8 cellular contexts compared by ENCODE assay signal in genomic region chr3:57163751-57164150, GRCh38. TPM values are rescaled to one million over a fixed set of nuclear protein-coding genes. Genes with fewer than 3 reads are reported as not detected.
A peak's percentile ranks its signal among the peaks of the same experiment; 100 is the strongest.
DNase-seq lines count a peak whose midpoint lies in the region; ATAC-seq, FAIRE-seq and TF ChIP-seq lines count a peak whose summit lies in the region.

No MANE protein-coding gene starts in this region.

- H3K27ac ChIP-seq in heart right ventricle (peak overlapping the region in 6 of 10 donors; percentile 14 to 80 (median 76)), dorsolateral prefrontal cortex (no peak overlapping the region)

- no peaks in the 10 kb centered on the region for H3K36me3 ChIP-seq in heart right ventricle

- peak overlapping the region in 9 of 10 donors; percentile 64 to 95 (median 88) for H3K4me3 ChIP-seq in heart right ventricle
- H3K4me3 ChIP-seq in dorsolateral prefrontal cortex = peak overlapping the region in 50 of 59 donors; percentile 61 to 92 (median 80)

- peak overlapping the region; percentile 85 to 92 (median 90) for H3K4me3 Mint-ChIP-seq in naive B cell

- H3K27me3 Mint-ChIP-seq in naive B cell = peaks cover 65 to 86% (median 77%) of the 10 kb centered on the region in 3 donors

- TF ChIP-seq CTCF in heart right ventricle (IDR thresholded peaks at IDR 0.05) = no peak
- TF ChIP-seq CTCF in dorsolateral prefrontal cortex (IDR thresholded peaks at IDR 0.05 in 54 of 56, conservative IDR thresholded peaks at IDR 0.05 in 2 of 56; ENCODE audit: low read depth in 1 of 56, partially characterized antibody in 56 of 56) = no peak

- no peaks in the 10 kb centered on the region for H3K9me3 Mint-ChIP-seq in naive B cell

- no peaks in the 10 kb centered on the region for H3K36me3 Mint-ChIP-seq in naive B cell

- 44 to 59% methylated on average over 5 to 7 of the region's 8 CpGs for whole genome bisulfite sequencing in heart right ventricle, 2 donors

- no peaks in the 10 kb centered on the region for H3K9me3 ChIP-seq in heart right ventricle

- peaks cover 15 to 23% (median 19%) of the 10 kb centered on the region in 3 donors for H3K4me1 Mint-ChIP-seq in naive B cell

- no peak overlapping the region for H3K27ac Mint-ChIP-seq in naive B cell

- peaks cover 4 to 65% (median 44%) of the 10 kb centered on the region in 9 donors for H3K4me1 ChIP-seq in heart right ventricle

- H3K27me3 ChIP-seq in heart right ventricle (peaks cover 0 to 75% (median 0%) of the 10 kb centered on the region in 7 donors), dorsolateral prefrontal cortex (peaks cover 0 to 12% (median 0%) of the 10 kb centered on the region in 45 donors)

- intact Hi-C loops in heart right ventricle (cut with DNase I) (loop anchor here in 3 of 10 donors (5.0 to 10.0 kb wide), 2 partner anchors 61 kb away; partner anchors contain the start of gene APPL1 (in 1 of the 3)), Right ventricle myocardium inferior (cut with DNase I) (loop anchor here (5.0 kb wide), 1 partner anchor 36 kb away; no protein-coding TSS in a partner anchor), dorsolateral prefrontal cortex (cut with DNase I) (loop anchor here in 1 of 2 donors (2.0 kb wide), 1 partner anchor 65 kb away; no protein-coding TSS in a partner anchor)

- ATAC-seq in heart right ventricle = peak in 2 of 8 donors; percentile 5 to 8
- no peak for ATAC-seq in Right ventricle myocardium inferior
- no peak for ATAC-seq in naive B cell (ENCODE audit: low read depth in 2 of 2)
- ATAC-seq in GM21737 (IDR thresholded peaks at IDR 0.05; ENCODE audit: unreplicated experiment) = no peak
- ATAC-seq in GM21717 (IDR thresholded peaks at IDR 0.05; ENCODE audit: unreplicated experiment) = no peak

- DNase-seq in heart right ventricle (no peak), Right ventricle myocardium inferior (ENCODE audit: missing footprints) (no peak), dorsolateral prefrontal cortex (no peak), naive B cell (no peak), urothelium cell line (ENCODE audit: low spot score) (peak; percentile 20)
- no peak for DNase-seq in activated CD4-positive, alpha-beta T cell treated with anti-CD3 and anti-CD28 coated beads for 1 hour

- FAIRE-seq in urothelium cell line (lab: Jason Lieb, UNC) = no peak

RNA-seq across cellular contexts. Expression of gene IL17RD, which starts 1.4 kb away (rescaled TPM):
- total RNA-seq in heart right ventricle = 10 to 100 TPM in 2 of 10 donors, 1 to 10 TPM in 8; 3.3 to 15.6 (median 6.0) TPM
- 1 to 10 TPM; 1.3 TPM for polyA plus RNA-seq in heart right ventricle
- total RNA-seq in Right ventricle myocardium inferior = 6.7 TPM
- total RNA-seq in dorsolateral prefrontal cortex = 10 to 100 TPM in 34 of 120 experiments, 1 to 10 TPM in 86; 4.1 to 18.6 (median 8.8) TPM
- not detected for polyA plus RNA-seq in naive B cell (ENCODE audit: low read depth in 6 of 6)

RNA-seq across cellular contexts. Expression of gene HESX1, which starts 36.0 kb away (rescaled TPM):
- 1 to 10 TPM in 1 of 10 donors, under 1 TPM in 5, not detected in 4; 0.22 to 1.2 (median 0.54) TPM for total RNA-seq in heart right ventricle
- polyA plus RNA-seq in heart right ventricle = 1 to 10 TPM in 1 of 2 donors, under 1 TPM in 1; 0.28 to 1.5 TPM
- total RNA-seq in Right ventricle myocardium inferior = not detected
- total RNA-seq in dorsolateral prefrontal cortex = 1 to 10 TPM in 54 of 120 experiments, under 1 TPM in 34, not detected in 32; 0.43 to 4.2 (median 1.1) TPM
- polyA plus RNA-seq in naive B cell (ENCODE audit: low read depth in 6 of 6) = 1 to 10 TPM in 1 of 6 donors, under 1 TPM in 2, not detected in 3; 0.33 to 1.2 (median 0.93) TPM

Comparison
In these comparisons a context has a peak if more than half of its experiments do, and no peak if none do; other contexts are left out.
1. H3K27ac ChIP-seq: peak in heart right ventricle (6 of 10); none in dorsolateral prefrontal cortex (0 of 59).